ENCODE assay signal across 2 cellular contexts in the genomic region with DNA sequence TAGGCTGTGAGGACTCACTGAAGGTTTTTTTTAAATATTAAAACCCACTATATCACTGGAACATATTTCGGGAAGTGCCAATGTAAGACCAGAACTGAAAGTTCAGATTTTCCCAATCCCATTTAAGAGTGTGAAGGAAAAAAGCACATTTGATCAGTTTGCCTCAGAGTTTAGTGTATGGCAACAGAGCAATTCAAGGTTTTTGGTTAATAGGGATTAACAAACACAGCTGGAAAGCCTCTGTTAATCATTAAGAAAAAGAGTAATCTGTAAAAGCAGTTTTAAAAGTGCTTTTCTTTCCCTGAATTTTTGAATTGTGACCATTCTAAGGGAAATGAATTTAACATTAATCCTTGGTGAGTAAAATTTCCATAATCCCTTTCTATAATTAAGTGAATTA.
TF ChIP-seq lines count a peak whose summit lies in the region.

No MANE protein-coding gene starts in this region.

TF ChIP-seq in GM23338, 12 proteins besides CTCF, POLR2A, EP300 and RAD21 (continued from another document):
- TF ChIP-seq, protein P1, sequence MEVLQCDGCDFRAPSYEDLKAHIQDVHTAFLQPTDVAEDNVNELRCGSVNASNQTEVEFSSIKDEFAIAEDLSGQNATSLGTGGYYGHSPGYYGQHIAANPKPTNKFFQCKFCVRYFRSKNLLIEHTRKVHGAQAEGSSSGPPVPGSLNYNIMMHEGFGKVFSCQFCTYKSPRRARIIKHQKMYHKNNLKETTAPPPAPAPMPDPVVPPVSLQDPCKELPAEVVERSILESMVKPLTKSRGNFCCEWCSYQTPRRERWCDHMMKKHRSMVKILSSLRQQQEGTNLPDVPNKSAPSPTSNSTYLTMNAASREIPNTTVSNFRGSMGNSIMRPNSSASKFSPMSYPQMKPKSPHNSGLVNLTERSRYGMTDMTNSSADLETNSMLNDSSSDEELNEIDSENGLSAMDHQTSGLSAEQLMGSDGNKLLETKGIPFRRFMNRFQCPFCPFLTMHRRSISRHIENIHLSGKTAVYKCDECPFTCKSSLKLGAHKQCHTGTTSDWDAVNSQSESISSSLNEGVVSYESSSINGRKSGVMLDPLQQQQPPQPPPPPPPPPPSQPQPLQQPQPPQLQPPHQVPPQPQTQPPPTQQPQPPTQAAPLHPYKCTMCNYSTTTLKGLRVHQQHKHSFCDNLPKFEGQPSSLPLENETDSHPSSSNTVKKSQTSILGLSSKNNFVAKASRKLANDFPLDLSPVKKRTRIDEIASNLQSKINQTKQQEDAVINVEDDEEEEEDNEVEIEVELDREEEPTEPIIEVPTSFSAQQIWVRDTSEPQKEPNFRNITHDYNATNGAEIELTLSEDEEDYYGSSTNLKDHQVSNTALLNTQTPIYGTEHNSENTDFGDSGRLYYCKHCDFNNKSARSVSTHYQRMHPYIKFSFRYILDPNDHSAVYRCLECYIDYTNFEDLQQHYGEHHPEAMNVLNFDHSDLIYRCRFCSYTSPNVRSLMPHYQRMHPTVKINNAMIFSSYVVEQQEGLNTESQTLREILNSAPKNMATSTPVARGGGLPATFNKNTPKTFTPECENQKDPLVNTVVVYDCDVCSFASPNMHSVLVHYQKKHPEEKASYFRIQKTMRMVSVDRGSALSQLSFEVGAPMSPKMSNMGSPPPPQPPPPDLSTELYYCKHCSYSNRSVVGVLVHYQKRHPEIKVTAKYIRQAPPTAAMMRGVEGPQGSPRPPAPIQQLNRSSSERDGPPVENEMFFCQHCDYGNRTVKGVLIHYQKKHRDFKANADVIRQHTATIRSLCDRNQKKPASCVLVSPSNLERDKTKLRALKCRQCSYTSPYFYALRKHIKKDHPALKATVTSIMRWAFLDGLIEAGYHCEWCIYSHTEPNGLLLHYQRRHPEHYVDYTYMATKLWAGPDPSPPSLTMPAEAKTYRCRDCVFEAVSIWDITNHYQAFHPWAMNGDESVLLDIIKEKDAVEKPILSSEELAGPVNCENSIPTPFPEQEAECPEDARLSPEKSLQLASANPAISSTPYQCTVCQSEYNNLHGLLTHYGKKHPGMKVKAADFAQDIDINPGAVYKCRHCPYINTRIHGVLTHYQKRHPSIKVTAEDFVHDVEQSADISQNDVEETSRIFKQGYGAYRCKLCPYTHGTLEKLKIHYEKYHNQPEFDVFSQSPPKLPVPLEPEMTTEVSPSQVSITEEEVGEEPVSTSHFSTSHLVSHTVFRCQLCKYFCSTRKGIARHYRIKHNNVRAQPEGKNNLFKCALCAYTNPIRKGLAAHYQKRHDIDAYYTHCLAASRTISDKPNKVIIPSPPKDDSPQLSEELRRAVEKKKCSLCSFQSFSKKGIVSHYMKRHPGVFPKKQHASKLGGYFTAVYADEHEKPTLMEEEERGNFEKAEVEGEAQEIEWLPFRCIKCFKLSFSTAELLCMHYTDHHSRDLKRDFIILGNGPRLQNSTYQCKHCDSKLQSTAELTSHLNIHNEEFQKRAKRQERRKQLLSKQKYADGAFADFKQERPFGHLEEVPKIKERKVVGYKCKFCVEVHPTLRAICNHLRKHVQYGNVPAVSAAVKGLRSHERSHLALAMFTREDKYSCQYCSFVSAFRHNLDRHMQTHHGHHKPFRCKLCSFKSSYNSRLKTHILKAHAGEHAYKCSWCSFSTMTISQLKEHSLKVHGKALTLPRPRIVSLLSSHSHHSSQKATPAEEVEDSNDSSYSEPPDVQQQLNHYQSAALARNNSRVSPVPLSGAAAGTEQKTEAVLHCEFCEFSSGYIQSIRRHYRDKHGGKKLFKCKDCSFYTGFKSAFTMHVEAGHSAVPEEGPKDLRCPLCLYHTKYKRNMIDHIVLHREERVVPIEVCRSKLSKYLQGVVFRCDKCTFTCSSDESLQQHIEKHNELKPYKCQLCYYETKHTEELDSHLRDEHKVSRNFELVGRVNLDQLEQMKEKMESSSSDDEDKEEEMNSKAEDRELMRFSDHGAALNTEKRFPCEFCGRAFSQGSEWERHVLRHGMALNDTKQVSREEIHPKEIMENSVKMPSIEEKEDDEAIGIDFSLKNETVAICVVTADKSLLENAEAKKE (CRISPR knock-in tag; IDR thresholded peaks at IDR 0.05), result no peak
- TF ChIP-seq STAT1 (IDR thresholded peaks at IDR 0.05; ENCODE audit: unreplicated experiment), result no peak
- no peak for TF ChIP-seq CREB1 (CRISPR knock-in tag; IDR thresholded peaks at IDR 0.05; ENCODE audit: low read depth)
- no peak for TF ChIP-seq EZH2 (IDR thresholded peaks at IDR 0.05; ENCODE audit: low read depth, unreplicated experiment)
- TF ChIP-seq, protein P2, sequence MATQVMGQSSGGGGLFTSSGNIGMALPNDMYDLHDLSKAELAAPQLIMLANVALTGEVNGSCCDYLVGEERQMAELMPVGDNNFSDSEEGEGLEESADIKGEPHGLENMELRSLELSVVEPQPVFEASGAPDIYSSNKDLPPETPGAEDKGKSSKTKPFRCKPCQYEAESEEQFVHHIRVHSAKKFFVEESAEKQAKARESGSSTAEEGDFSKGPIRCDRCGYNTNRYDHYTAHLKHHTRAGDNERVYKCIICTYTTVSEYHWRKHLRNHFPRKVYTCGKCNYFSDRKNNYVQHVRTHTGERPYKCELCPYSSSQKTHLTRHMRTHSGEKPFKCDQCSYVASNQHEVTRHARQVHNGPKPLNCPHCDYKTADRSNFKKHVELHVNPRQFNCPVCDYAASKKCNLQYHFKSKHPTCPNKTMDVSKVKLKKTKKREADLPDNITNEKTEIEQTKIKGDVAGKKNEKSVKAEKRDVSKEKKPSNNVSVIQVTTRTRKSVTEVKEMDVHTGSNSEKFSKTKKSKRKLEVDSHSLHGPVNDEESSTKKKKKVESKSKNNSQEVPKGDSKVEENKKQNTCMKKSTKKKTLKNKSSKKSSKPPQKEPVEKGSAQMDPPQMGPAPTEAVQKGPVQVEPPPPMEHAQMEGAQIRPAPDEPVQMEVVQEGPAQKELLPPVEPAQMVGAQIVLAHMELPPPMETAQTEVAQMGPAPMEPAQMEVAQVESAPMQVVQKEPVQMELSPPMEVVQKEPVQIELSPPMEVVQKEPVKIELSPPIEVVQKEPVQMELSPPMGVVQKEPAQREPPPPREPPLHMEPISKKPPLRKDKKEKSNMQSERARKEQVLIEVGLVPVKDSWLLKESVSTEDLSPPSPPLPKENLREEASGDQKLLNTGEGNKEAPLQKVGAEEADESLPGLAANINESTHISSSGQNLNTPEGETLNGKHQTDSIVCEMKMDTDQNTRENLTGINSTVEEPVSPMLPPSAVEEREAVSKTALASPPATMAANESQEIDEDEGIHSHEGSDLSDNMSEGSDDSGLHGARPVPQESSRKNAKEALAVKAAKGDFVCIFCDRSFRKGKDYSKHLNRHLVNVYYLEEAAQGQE (IDR thresholded peaks at IDR 0.05; ENCODE audit: unreplicated experiment), result no peak
- TF ChIP-seq, protein P3, sequence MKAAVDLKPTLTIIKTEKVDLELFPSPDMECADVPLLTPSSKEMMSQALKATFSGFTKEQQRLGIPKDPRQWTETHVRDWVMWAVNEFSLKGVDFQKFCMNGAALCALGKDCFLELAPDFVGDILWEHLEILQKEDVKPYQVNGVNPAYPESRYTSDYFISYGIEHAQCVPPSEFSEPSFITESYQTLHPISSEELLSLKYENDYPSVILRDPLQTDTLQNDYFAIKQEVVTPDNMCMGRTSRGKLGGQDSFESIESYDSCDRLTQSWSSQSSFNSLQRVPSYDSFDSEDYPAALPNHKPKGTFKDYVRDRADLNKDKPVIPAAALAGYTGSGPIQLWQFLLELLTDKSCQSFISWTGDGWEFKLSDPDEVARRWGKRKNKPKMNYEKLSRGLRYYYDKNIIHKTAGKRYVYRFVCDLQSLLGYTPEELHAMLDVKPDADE (IDR thresholded peaks at IDR 0.05), result no peak
- TF ChIP-seq ZNF114 (CRISPR knock-in tag; IDR thresholded peaks at IDR 0.05), result no peak
- no peak for TF ChIP-seq NANOG (IDR thresholded peaks at IDR 0.05; ENCODE audit: borderline replicate concordance)
- no peak for TF ChIP-seq EZH2phosphoT487 (IDR thresholded peaks at IDR 0.05; ENCODE audit: unreplicated experiment)
- no peak for TF ChIP-seq POLR2AphosphoS5 (IDR thresholded peaks at IDR 0.05; ENCODE audit: low read depth)

TF ChIP-seq in WTC11, 78 proteins besides CTCF, POLR2A, EP300 and RAD21 (continued from another document):
- TF ChIP-seq, protein P4, sequence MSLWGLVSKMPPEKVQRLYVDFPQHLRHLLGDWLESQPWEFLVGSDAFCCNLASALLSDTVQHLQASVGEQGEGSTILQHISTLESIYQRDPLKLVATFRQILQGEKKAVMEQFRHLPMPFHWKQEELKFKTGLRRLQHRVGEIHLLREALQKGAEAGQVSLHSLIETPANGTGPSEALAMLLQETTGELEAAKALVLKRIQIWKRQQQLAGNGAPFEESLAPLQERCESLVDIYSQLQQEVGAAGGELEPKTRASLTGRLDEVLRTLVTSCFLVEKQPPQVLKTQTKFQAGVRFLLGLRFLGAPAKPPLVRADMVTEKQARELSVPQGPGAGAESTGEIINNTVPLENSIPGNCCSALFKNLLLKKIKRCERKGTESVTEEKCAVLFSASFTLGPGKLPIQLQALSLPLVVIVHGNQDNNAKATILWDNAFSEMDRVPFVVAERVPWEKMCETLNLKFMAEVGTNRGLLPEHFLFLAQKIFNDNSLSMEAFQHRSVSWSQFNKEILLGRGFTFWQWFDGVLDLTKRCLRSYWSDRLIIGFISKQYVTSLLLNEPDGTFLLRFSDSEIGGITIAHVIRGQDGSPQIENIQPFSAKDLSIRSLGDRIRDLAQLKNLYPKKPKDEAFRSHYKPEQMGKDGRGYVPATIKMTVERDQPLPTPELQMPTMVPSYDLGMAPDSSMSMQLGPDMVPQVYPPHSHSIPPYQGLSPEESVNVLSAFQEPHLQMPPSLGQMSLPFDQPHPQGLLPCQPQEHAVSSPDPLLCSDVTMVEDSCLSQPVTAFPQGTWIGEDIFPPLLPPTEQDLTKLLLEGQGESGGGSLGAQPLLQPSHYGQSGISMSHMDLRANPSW (CRISPR knock-in tag; conservative IDR thresholded peaks at IDR 0.05; ENCODE audit: low read depth), result no peak
- TF ChIP-seq, protein P5, sequence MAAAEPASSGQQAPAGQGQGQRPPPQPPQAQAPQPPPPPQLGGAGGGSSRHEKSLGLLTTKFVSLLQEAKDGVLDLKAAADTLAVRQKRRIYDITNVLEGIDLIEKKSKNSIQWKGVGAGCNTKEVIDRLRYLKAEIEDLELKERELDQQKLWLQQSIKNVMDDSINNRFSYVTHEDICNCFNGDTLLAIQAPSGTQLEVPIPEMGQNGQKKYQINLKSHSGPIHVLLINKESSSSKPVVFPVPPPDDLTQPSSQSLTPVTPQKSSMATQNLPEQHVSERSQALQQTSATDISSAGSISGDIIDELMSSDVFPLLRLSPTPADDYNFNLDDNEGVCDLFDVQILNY (CRISPR knock-in tag; IDR thresholded peaks at IDR 0.05), result no peak
